26 cellular contexts compared by ENCODE assay signal in the genomic region with DNA sequence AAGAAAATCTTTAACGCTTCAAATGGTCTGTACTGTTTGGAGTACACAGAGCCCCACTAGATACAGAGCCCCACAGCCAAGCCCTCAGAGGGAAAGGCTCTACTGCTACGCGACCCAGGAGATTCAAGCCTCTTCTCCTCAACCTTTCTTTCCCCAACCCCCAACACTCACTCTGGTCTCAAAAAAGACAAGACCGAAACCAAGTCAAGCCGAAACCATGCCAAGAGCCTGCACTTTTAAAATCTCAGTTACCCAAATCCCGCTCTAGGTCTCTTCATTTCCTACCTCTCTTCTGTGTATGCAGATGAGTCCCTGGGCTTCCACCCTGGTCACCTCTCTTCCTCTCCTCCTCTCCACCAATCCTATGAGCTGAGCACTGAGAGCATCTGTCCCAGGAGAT. TPM values are rescaled to one million over a fixed set of nuclear protein-coding genes. Genes with fewer than 3 reads are reported as not detected.
"Had no signal": no experiment of that assay in that cellular context is flagged by ENCODE, and none has a peak within 500 bp of the region (broad histone marks: within the 10 kb centered on the region; RNA-seq: fewer than 3 reads in every experiment).

No MANE protein-coding gene starts in this region.

- H3K4me3 Mint-ChIP-seq: T-cell had no signal

- H3K27me3 ChIP-seq: MG63 had no signal

- H3K9me2 ChIP-seq: SK-N-SH had no signal

- ATAC-seq: Panc1, PC-3, T-cell had no signal

- H3K27ac ChIP-seq: RWPE1 had no signal

- H3K9ac ChIP-seq: SK-N-SH had no signal

- H3K4me2 ChIP-seq: SK-N-SH had no signal

- H3K9me3 ChIP-seq: MG63, SK-N-SH had no signal

- H3K27me3 Mint-ChIP-seq: T-cell had no signal

- H3K4me1 Mint-ChIP-seq: T-cell had no signal

- H3K4me3 ChIP-seq: MG63 had no signal

- H3K9me3 Mint-ChIP-seq: T-cell had no signal

- H3K27ac Mint-ChIP-seq: T-cell had no signal

- DNase-seq: Karpas-422; KBM-7; MG63; NCI-H1092 treated with DMSO at 0.1 percent for 48 hours; NCI-H1436; NCI-H187; NCI-H2029; NCI-H2081 treated with DMSO at 0.1 percent for 48 hours; NCI-H2171; NCI-H226; NCI-H446; NCI-H510A; NCI-H524 treated with DMSO at 0.1 percent for 48 hours; NCI-H69; NCI-H774; NK-92 treated with Interleukin-12 subunit alpha and Interleukin-12 subunit beta, amount 100 ng/mL, for 24 hours; PC-3; SHP77; SK-N-SH; SW 1271; T-cell had no signal

RNA-seq across cellular contexts. Expression of gene BARHL1, which starts 31.9 kb away (rescaled TPM):
- total RNA-seq: HT-29, OCI-LY7, PC-3, SK-MEL-5, T-cell had no signal
- polyA plus RNA-seq: SK-N-SH had no signal
